16 cellular contexts compared by ENCODE assay signal in genomic region chr12:88444481-88444880, GRCh38.
A peak's percentile ranks its signal among the peaks of the same experiment; 100 is the strongest.
DNase-seq lines count a peak whose midpoint lies in the region; ATAC-seq and TF ChIP-seq lines count a peak whose summit lies in the region.
"Had no signal": no experiment of that assay in that cellular context is flagged by ENCODE, and none has a peak within 500 bp of the region (broad histone marks: within the 10 kb centered on the region; RNA-seq: fewer than 3 reads in every experiment).

No MANE protein-coding gene starts in this region.

- DNase-seq in NCI-H69 (lab: John Stamatoyannopoulos, UW), result peak; percentile 12
- DNase-seq in left kidney (ENCODE audit: low read depth, low spot score), result peak; percentile 58
- DNase-seq in islet precursor cell, result no peak
- DNase-seq in hepatic stellate cell (ENCODE audit: low spot score), result no peak
- DNase-seq: 8988T; ACHN; C1 segment of cervical spinal cord; CD4-positive, alpha-beta memory T cell; COR-L47; DMS153; DND-41; GOT3; HFFc6 had no signal

- ATAC-seq in SK-N-SH treated with all-trans-retinoic acid at 6 μM for 48 hours (peak; percentile 35; the same call in 1 of the 3 replicates), HG03571 (IDR thresholded peaks at IDR 0.05; ENCODE audit: unreplicated experiment) (no peak)
- ATAC-seq: A549 had no signal

TF ChIP-seq in SK-N-SH treated with all-trans-retinoic acid at 6 μM for 48 hours, 23 proteins besides CTCF, POLR2A, EP300 and RAD21:
- TF ChIP-seq, protein P1, sequence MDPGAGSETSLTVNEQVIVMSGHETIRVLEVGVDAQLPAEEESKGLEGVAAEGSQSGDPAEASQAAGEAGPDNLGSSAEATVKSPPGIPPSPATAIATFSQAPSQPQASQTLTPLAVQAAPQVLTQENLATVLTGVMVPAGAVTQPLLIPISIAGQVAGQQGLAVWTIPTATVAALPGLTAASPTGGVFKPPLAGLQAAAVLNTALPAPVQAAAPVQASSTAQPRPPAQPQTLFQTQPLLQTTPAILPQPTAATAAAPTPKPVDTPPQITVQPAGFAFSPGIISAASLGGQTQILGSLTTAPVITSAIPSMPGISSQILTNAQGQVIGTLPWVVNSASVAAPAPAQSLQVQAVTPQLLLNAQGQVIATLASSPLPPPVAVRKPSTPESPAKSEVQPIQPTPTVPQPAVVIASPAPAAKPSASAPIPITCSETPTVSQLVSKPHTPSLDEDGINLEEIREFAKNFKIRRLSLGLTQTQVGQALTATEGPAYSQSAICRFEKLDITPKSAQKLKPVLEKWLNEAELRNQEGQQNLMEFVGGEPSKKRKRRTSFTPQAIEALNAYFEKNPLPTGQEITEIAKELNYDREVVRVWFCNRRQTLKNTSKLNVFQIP (CRISPR knock-in tag; IDR thresholded peaks at IDR 0.05; ENCODE audit: borderline replicate concordance, low read depth), result no peak
- TF ChIP-seq ISL1 (CRISPR knock-in tag; IDR thresholded peaks at IDR 0.05), result 0 out of 2 replicates have a peak, but pooled peaks have one; percentile 12

Comparison
In these comparisons a context has a peak if more than half of its experiments do, and no peak if none do; other contexts are left out.
1. DNase-seq: peak in NCI-H69 (single experiment) and left kidney (single experiment); none in islet precursor cell (single experiment) and hepatic stellate cell (single experiment).